In genomic region chr5:139700711-139701693, GRCh38 we compare ENCODE assay signal across 1 cellular context.
TF ChIP-seq lines count a peak whose summit lies in the region.

No MANE protein-coding gene starts in this region.

TF ChIP-seq in HepG2, 621 proteins besides CTCF, POLR2A, EP300 and RAD21 (continued from another document and continues in another):
- TF ChIP-seq MLXIP (CRISPR knock-in tag; IDR thresholded peaks at IDR 0.05; ENCODE audit: borderline replicate concordance) (no peak), SIX1 (CRISPR knock-in tag; IDR thresholded peaks at IDR 0.05; ENCODE audit: borderline replicate concordance) (no peak), ZNF746 (CRISPR knock-in tag; IDR thresholded peaks at IDR 0.05) (peak; percentile 41; the same call in 1 of the 2 replicates), RFX1 (IDR thresholded peaks at IDR 0.05) (no peak), ETV5 (CRISPR knock-in tag; IDR thresholded peaks at IDR 0.05; ENCODE audit: borderline replicate concordance) (peak; percentile 85), SMAD3 (CRISPR knock-in tag; IDR thresholded peaks at IDR 0.05) (peak; percentile 20; the same call in 1 of the 2 replicates), HOXA5 (CRISPR knock-in tag; IDR thresholded peaks at IDR 0.05) (0 out of 2 replicates have a peak, but pooled peaks have one; percentile 19), AHDC1 (CRISPR knock-in tag; IDR thresholded peaks at IDR 0.05; ENCODE audit: borderline replicate concordance) (no peak), PBX2 (CRISPR knock-in tag; IDR thresholded peaks at IDR 0.05) (no peak), ARID3A (IDR thresholded peaks at IDR 0.05; ENCODE audit: low read depth, low read length) (no peak), THRA (CRISPR knock-in tag; IDR thresholded peaks at IDR 0.05; ENCODE audit: borderline replicate concordance) (peak; percentile 25; the same call in 1 of the 2 replicates), ATF3 (CRISPR knock-in tag; IDR thresholded peaks at IDR 0.05) (no peak; the same call in 1 of the 2 replicates), ZFY (CRISPR knock-in tag; IDR thresholded peaks at IDR 0.05) (no peak), RCOR2 (CRISPR knock-in tag; IDR thresholded peaks at IDR 0.05) (peak; percentile 91; the same call in 1 of the 2 replicates), ZBED4 (CRISPR knock-in tag; IDR thresholded peaks at IDR 0.05; ENCODE audit: borderline replicate concordance) (peak; percentile 72; the same call in 1 of the 2 replicates), PREB (CRISPR knock-in tag; IDR thresholded peaks at IDR 0.05) (no peak), MEIS2 (CRISPR knock-in tag; IDR thresholded peaks at IDR 0.05) (no peak), ZNF704 (CRISPR knock-in tag; IDR thresholded peaks at IDR 0.05; ENCODE audit: borderline replicate concordance) (no peak), MEF2D (CRISPR knock-in tag; IDR thresholded peaks at IDR 0.05) (peak; percentile 83), MTF1 (CRISPR knock-in tag; IDR thresholded peaks at IDR 0.05) (no peak), RFXAP (CRISPR knock-in tag; IDR thresholded peaks at IDR 0.05; ENCODE audit: borderline replicate concordance) (no peak; the same call in 1 of the 2 replicates), HBP1 (CRISPR knock-in tag; IDR thresholded peaks at IDR 0.05; ENCODE audit: low read depth) (no peak), ZNF136 (CRISPR knock-in tag; IDR thresholded peaks at IDR 0.05; ENCODE audit: low read depth) (no peak), RFX5 (IDR thresholded peaks at IDR 0.05; ENCODE audit: low read depth, low read length) (no peak), KMT2B (CRISPR knock-in tag; IDR thresholded peaks at IDR 0.05) (no peak), RFXANK (CRISPR knock-in tag; IDR thresholded peaks at IDR 0.05) (0 out of 2 replicates have a peak, but pooled peaks have one; percentile 44), PRMT3 (CRISPR knock-in tag; IDR thresholded peaks at IDR 0.05; ENCODE audit: borderline replicate concordance, low read depth) (no peak), ELF3 (CRISPR knock-in tag; IDR thresholded peaks at IDR 0.05) (peak; percentile 35), KMT2A (CRISPR knock-in tag; IDR thresholded peaks at IDR 0.05) (no peak), NR2C2 (CRISPR knock-in tag; IDR thresholded peaks at IDR 0.05; ENCODE audit: borderline replicate concordance) (no peak), CREB1 (IDR thresholded peaks at IDR 0.05) (no peak), CREB1 (CRISPR knock-in tag; IDR thresholded peaks at IDR 0.05) (no peak), HOXA7 (CRISPR knock-in tag; IDR thresholded peaks at IDR 0.05) (no peak), NFYC (CRISPR knock-in tag; IDR thresholded peaks at IDR 0.05) (peak; percentile 80), PHF5A (CRISPR knock-in tag; IDR thresholded peaks at IDR 0.05; ENCODE audit: low read depth, unreplicated experiment) (no peak), ZNF468 (CRISPR knock-in tag; IDR thresholded peaks at IDR 0.05) (no peak), IKZF1 (IDR thresholded peaks at IDR 0.05) (no peak), RNF2 (conservative IDR thresholded peaks at IDR 0.05; ENCODE audit: low read depth) (0 out of 2 replicates have a peak, but pooled peaks have one; percentile 30), MEIS1 (CRISPR knock-in tag; IDR thresholded peaks at IDR 0.05; ENCODE audit: borderline replicate concordance) (peak; percentile 75; the same call in 1 of the 2 replicates), ZNF354B (CRISPR knock-in tag; IDR thresholded peaks at IDR 0.05) (no peak)
